In the genomic region with DNA sequence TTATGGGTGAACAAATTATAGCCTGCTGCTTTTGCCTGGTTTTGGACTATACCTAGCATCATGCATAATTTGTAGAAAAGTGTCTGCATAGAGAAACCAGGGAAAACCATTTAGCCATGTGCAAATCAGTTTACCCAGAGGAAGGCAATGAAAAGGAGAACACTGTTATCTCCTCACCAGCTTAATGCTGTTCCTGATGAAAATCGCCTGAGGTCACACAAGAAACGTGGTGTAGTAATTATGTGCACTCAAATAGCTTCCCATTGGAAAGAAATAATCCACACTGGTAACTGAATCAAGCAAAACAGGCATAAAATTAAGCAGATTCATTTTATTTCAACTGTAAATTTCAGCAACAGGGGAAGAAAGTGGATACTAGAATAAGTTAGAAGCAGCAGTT, we compare ENCODE assay signal across 25 cellular contexts. TPM values are rescaled to one million over a fixed set of nuclear protein-coding genes. Genes with fewer than 3 reads are reported as not detected.
"Had no signal": no experiment of that assay in that cellular context is flagged by ENCODE, and none has a peak within 500 bp of the region (broad histone marks: within the 10 kb centered on the region; RNA-seq: fewer than 3 reads in every experiment).

No MANE protein-coding gene starts in this region.

- H3K27me3 ChIP-seq: esophagus squamous epithelium, gastrocnemius medialis, heart right ventricle, left lung had no signal

- H3K4me1 ChIP-seq: esophagus squamous epithelium, gastrocnemius medialis, heart right ventricle, left lung, lower lobe of right lung had no signal

- ATAC-seq: effector memory CD8-positive, alpha-beta T cell; esophagus mucosa; gastrocnemius medialis; heart right ventricle; left cardiac atrium; left lung; left ventricle myocardium superior; lower lobe of right lung; naive thymus-derived CD4-positive, alpha-beta T cell had no signal

- H3K9me3 ChIP-seq: esophagus squamous epithelium, gastrocnemius medialis, lower lobe of right lung had no signal

- DNase-seq: dermis blood vessel endothelial cell; dorsolateral prefrontal cortex; effector CD4-positive, alpha-beta T cell; effector memory CD8-positive, alpha-beta T cell; endodermal cell; erythroblast; esophagus squamous epithelium; foreskin fibroblast; foreskin melanocyte; gastrocnemius medialis; glutamatergic neuron; head of caudate nucleus; heart right ventricle; hippocampal formation; left cardiac atrium; left lung; left ventricle myocardium superior; lower lobe of right lung; mesendoderm; midbrain; naive thymus-derived CD4-positive, alpha-beta T cell had no signal

- H3K36me3 ChIP-seq: esophagus squamous epithelium, gastrocnemius medialis, heart right ventricle, left lung, lower lobe of right lung had no signal

- H3K27ac ChIP-seq: coronary artery, dorsolateral prefrontal cortex, epithelial cell of prostate, esophagus squamous epithelium, gastrocnemius medialis, heart right ventricle, left lung, lower lobe of right lung had no signal

- H3K4me3 ChIP-seq: coronary artery, dorsolateral prefrontal cortex, esophagus squamous epithelium, gastrocnemius medialis, heart right ventricle, left lung, lower lobe of right lung had no signal

RNA-seq across cellular contexts. Expression of gene FAM240B, which starts 51.7 kb away (rescaled TPM):
- polyA plus RNA-seq: heart right ventricle; keratinocyte; naive thymus-derived CD4-positive, alpha-beta T cell had no signal
